In the genomic region with DNA sequence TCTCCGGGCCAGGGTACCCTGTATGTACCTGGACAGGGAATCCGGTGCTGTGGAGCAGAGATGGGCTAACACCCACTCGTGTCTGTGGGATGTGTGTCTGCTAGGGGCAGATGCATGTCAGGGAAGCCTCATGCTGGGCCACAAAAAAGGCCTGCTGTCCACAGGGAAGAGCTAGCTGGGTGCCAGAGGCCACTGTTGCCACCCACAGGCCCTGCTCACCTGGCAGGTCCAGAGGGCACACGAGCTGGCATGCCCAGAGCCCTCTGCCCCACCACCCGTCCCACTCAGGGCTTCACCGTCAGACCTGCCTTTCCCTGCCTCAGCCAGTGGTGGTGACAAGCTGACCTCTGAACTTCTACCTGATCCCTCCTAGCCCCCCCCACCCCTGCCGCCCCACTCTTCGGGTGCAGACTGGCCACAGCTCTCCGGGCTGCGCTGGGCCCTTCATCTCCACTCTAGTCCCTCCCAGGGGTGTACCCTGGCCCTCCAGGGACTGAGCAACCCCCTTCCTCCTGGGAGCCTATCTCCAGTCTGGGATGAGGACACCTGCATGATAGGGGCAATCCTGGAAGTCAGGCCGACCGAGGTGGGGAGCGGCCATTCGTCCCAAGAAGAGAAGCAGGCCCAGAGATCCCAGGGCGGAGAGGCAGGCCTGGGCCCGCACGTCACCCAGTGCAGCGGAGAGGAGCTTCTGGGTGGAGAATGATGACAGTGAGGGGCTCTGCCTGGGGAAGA, we compare ENCODE assay signal across 8 cellular contexts. TPM values are rescaled to one million over a fixed set of nuclear protein-coding genes. Genes with fewer than 3 reads are reported as not detected.
A peak's percentile ranks its signal among the peaks of the same experiment; 100 is the strongest.
DNase-seq lines count a peak whose midpoint lies in the region; ATAC-seq and TF ChIP-seq lines count a peak whose summit lies in the region.

No MANE protein-coding gene starts in this region.

- intact Hi-C loops in sigmoid colon (cut with DNase I): loop anchor here (1.0 to 5.0 kb wide), 4 partner anchors 13 to 99 kb away; partner anchors contain the start of genes DEAF1, POLR2L, RPLP2 and TALDO1

- H3F3A ChIP-seq in SK-N-SH (replicated peaks; ENCODE audit: insufficient read depth): peaks cover 14% of the 10 kb centered on the region

- H3K79me2 ChIP-seq in SK-N-SH (ENCODE audit: insufficient read depth): peaks cover 20% of the 10 kb centered on the region

- H3K4me1 ChIP-seq in SK-N-SH (ENCODE audit: control insufficient read depth in 1 of 2, insufficient read depth in 2 of 2, low read depth in 1 of 2, low read length in 1 of 2): peaks cover 8 to 40% of the 10 kb centered on the region in 2 experiments; a peak in 2 of 4 replicates
- peaks cover 0 to 38% (median 31%) of the 10 kb centered on the region in 4 donors for H3K4me1 ChIP-seq in sigmoid colon

- H3K4me2 ChIP-seq in SK-N-SH: peak overlapping the region; percentile 100

- peaks cover 0 to 46% of the 10 kb centered on the region in 2 experiments for H3K36me3 ChIP-seq in SK-N-SH (replicated peaks in 1 of 2; ENCODE audit: control insufficient read depth in 1 of 2, insufficient read depth in 2 of 2, low read length in 1 of 2)
- peaks cover 0 to 34% (median 3%) of the 10 kb centered on the region in 4 donors for H3K36me3 ChIP-seq in sigmoid colon

- TF ChIP-seq POLR2A in GM19193 (IDR thresholded peaks at IDR 0.05; ENCODE audit: extremely low read depth, insufficient read depth, insufficient read length) (peak; percentile 10), sigmoid colon (IDR thresholded peaks at IDR 0.05) (no peak)

- ATAC-seq in GM19328 (IDR thresholded peaks at IDR 0.05; ENCODE audit: unreplicated experiment) (no peak), HG02798 (IDR thresholded peaks at IDR 0.05; ENCODE audit: poor library complexity, unreplicated experiment) (no peak)

- H3K9me2 ChIP-seq in SK-N-SH: no peaks in the 10 kb centered on the region

- no peaks in the 10 kb centered on the region for H3K27me3 ChIP-seq in SK-N-SH (ENCODE audit: insufficient read depth)
- H3K27me3 ChIP-seq in sigmoid colon: no peaks in the 10 kb centered on the region

- TF ChIP-seq RAD21 in SK-N-SH (IDR thresholded peaks at IDR 0.05; ENCODE audit: low read length): no peak

- TF ChIP-seq EP300 in SK-N-SH (IDR thresholded peaks at IDR 0.05; ENCODE audit: borderline replicate concordance in 1 of 2, low read depth in 1 of 2, low read length in 1 of 2): no peak
- TF ChIP-seq EP300 in sigmoid colon (IDR thresholded peaks at IDR 0.05): no peak

- H3K4me3 ChIP-seq in SK-N-SH (ENCODE audit: low read depth in 2 of 2, low read length in 1 of 2) (peak overlapping the region; percentile 90 to 92), fibroblast of villous mesenchyme (ENCODE audit: low read depth, low read length) (peak overlapping the region; percentile 74), sigmoid colon (peak overlapping the region; percentile 49 to 65 (median 56))

- H3K27ac ChIP-seq in SK-N-SH (ENCODE audit: low read depth in 2 of 2, low read length in 1 of 2) (peak overlapping the region; percentile 93), sigmoid colon (peak overlapping the region; percentile 84 to 93 (median 90))

- no peaks in the 10 kb centered on the region for H3K9me3 ChIP-seq in SK-N-SH
- H3K9me3 ChIP-seq in sigmoid colon: no peaks in the 10 kb centered on the region

- POLR2A ChIA-PET in SK-N-SH (lab: Yijun Ruan, JAX): interaction anchor here (0.6 to 2.2 kb wide), 3 partner anchors 12 to 235 kb away, joined by 3 to 14 read pairs (median 5); partner anchors contain the start of genes PNPLA2 and RPLP2

- DNase-seq in SK-N-SH (no peak), fibroblast of villous mesenchyme (ENCODE audit: low read depth) (no peak), sigmoid colon (no peak), kidney tubule cell (ENCODE audit: low spot score) (no peak), NCI-H187 treated with DMSO at 0.1 percent for 48 hours (lab: John Stamatoyannopoulos, UW) (no peak)

- H2AFZ ChIP-seq in SK-N-SH (ENCODE audit: low read depth): no peak overlapping the region

- peak overlapping the region; percentile 87 for H3K9ac ChIP-seq in SK-N-SH

- CTCF ChIA-PET in SK-N-SH (lab: Yijun Ruan, JAX): interaction anchor here (0.6 to 6.3 kb wide), 4 partner anchors 13 to 68 kb away, joined by 3 to 43 read pairs (median 3); no protein-coding TSS in a partner anchor

- no peak for TF ChIP-seq CTCF in SK-N-SH (IDR thresholded peaks at IDR 0.05)
- TF ChIP-seq CTCF in fibroblast of villous mesenchyme (IDR thresholded peaks at IDR 0.05; ENCODE audit: insufficient read depth, low read depth, low read length): no peak
- no peak for TF ChIP-seq CTCF in sigmoid colon (IDR thresholded peaks at IDR 0.05)

- H4K20me1 ChIP-seq in SK-N-SH (ENCODE audit: insufficient read depth): no peaks in the 10 kb centered on the region

- 32% methylated on average over 9 of the region's 18 CpGs for whole genome bisulfite sequencing in SK-N-SH (ENCODE audit: low lambda C conversion rate)
- 7 to 19% methylated on average over 18 of the region's 18 CpGs for WGBS in sigmoid colon, 2 donors

TF ChIP-seq in SK-N-SH, 30 proteins besides CTCF, POLR2A, EP300 and RAD21 (continues in another document):
- TF ChIP-seq YY1 (IDR thresholded peaks at IDR 0.05; ENCODE audit: low read depth) (no peak), TEAD4 (IDR thresholded peaks at IDR 0.05; ENCODE audit: borderline replicate concordance, insufficient read depth) (no peak), ZBTB33 (IDR thresholded peaks at IDR 0.05; ENCODE audit: borderline replicate concordance, low read depth) (no peak), SIN3A (IDR thresholded peaks at IDR 0.05; ENCODE audit: borderline replicate concordance, low read depth, low read length) (no peak; the same call in 1 of the 2 replicates), CHD2 (IDR thresholded peaks at IDR 0.05; ENCODE audit: low read length, partially characterized antibody) (no peak), TCF12 (IDR thresholded peaks at IDR 0.05) (no peak)
- TF ChIP-seq, protein P1, sequence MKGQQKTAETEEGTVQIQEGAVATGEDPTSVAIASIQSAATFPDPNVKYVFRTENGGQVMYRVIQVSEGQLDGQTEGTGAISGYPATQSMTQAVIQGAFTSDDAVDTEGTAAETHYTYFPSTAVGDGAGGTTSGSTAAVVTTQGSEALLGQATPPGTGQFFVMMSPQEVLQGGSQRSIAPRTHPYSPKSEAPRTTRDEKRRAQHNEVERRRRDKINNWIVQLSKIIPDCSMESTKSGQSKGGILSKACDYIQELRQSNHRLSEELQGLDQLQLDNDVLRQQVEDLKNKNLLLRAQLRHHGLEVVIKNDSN (IDR thresholded peaks at IDR 0.05; ENCODE audit: borderline replicate concordance, low read depth): no peak

RNA-seq across cellular contexts. Expression of gene SLC25A22, which starts 1.3 kb away (rescaled TPM):
- 40.2 and 50.9 TPM in 2 replicates for polyA plus RNA-seq in SK-N-SH (2012; rRNA removed)
- 20.4 and 33.0 TPM in 2 replicates for polyA plus RNA-seq in SK-N-SH (2012; cell fraction: cytosol; rRNA removed)
- 136 and 178 TPM in 2 replicates for polyA plus RNA-seq in SK-N-SH (2012; cell fraction: nucleus; rRNA removed)
- total RNA-seq in fibroblast of villous mesenchyme: 12.6 and 16.8 TPM in 2 replicates
- 1 to 10 TPM; 3.8 to 7.2 (median 5.4) TPM for total RNA-seq in sigmoid colon
- 10 to 100 TPM in 1 of 3 donors, 1 to 10 TPM in 2; 7.8 to 26.4 (median 9.7) TPM for polyA plus RNA-seq in sigmoid colon

RNA-seq across cellular contexts. Expression of gene CEND1, which starts 6.8 kb away (rescaled TPM):
- polyA plus RNA-seq in SK-N-SH (2012; rRNA removed): 2.9 and 3.6 TPM in 2 replicates
- polyA plus RNA-seq in SK-N-SH (2012; cell fraction: cytosol; rRNA removed): 2.0 and 3.0 TPM in 2 replicates
- 3.6 and 5.8 TPM in 2 replicates for polyA plus RNA-seq in SK-N-SH (2012; cell fraction: nucleus; rRNA removed)
- 0.43 and 0.64 TPM in 2 replicates for total RNA-seq in fibroblast of villous mesenchyme
- total RNA-seq in sigmoid colon: 1 to 10 TPM; 1.8 to 3.6 (median 2.6) TPM
- polyA plus RNA-seq in sigmoid colon: 1 to 10 TPM in 1 of 3 donors, not detected in 2; 2.0 TPM

RNA-seq across cellular contexts. Expression of gene PIDD1, which starts 8.3 kb away (rescaled TPM):
- polyA plus RNA-seq in SK-N-SH (2012; rRNA removed) (25.5 and 27.4 TPM in 2 replicates), sigmoid colon (10 to 100 TPM in 1 of 3 donors, 1 to 10 TPM in 2; 4.9 to 28.8 (median 6.0) TPM)
- 4.7 and 7.9 TPM in 2 replicates for polyA plus RNA-seq in SK-N-SH (2012; cell fraction: cytosol; rRNA removed)
- 191 and 281 TPM in 2 replicates for polyA plus RNA-seq in SK-N-SH (2012; cell fraction: nucleus; rRNA removed)
- total RNA-seq in fibroblast of villous mesenchyme (5.5 and 7.8 TPM in 2 replicates), sigmoid colon (10 to 100 TPM in 2 of 4 donors, 1 to 10 TPM in 2; 6.7 to 26.6 (median 11.4) TPM)

RNA-seq across cellular contexts. Expression of gene RPLP2, which starts 13.0 kb away (rescaled TPM):
- polyA plus RNA-seq in SK-N-SH (2012; rRNA removed) (390 and 799 TPM in 2 replicates), sigmoid colon (1,000 to 10,000 TPM; 1,208 to 2,533 (median 1,777) TPM)
- polyA plus RNA-seq in SK-N-SH (2012; cell fraction: cytosol; rRNA removed): 554 and 966 TPM in 2 replicates
- polyA plus RNA-seq in SK-N-SH (2012; cell fraction: nucleus; rRNA removed): 280 and 461 TPM in 2 replicates
- total RNA-seq in fibroblast of villous mesenchyme (220 and 278 TPM in 2 replicates), sigmoid colon (100 to 1,000 TPM; 405 to 632 (median 412) TPM)

RNA-seq across cellular contexts. Expression of gene GATD1, which starts 19.4 kb away (rescaled TPM):
- 72.9 and 86.2 TPM in 2 replicates for polyA plus RNA-seq in SK-N-SH (2012; rRNA removed)
- polyA plus RNA-seq in SK-N-SH (2012; cell fraction: cytosol; rRNA removed): 27.6 and 32.1 TPM in 2 replicates
- 562 and 877 TPM in 2 replicates for polyA plus RNA-seq in SK-N-SH (2012; cell fraction: nucleus; rRNA removed)
- 26.3 and 44.8 TPM in 2 replicates for total RNA-seq in fibroblast of villous mesenchyme
- total RNA-seq in sigmoid colon: 10 to 100 TPM in 3 of 4 donors, 1 to 10 TPM in 1; 6.7 to 26.3 (median 14.9) TPM
- 10 to 100 TPM in 2 of 3 donors, 1 to 10 TPM in 1; 7.8 to 55.9 (median 40.0) TPM for polyA plus RNA-seq in sigmoid colon
